In genomic region chr2:218569038-218569431, GRCh38 we compare ENCODE assay signal across 8 cellular contexts.
DNase-seq lines count a peak whose midpoint lies in the region; ATAC-seq and TF ChIP-seq lines count a peak whose summit lies in the region.

No MANE protein-coding gene starts in this region.

- in situ Hi-C loops in GM13977 (cut with MboI; ENCODE audit: low pct_unique_long_range_greater_than_20kb, low sequenced_read_pairs, unreplicated experiment), result no loop called here

- H3K4me1 ChIP-seq in muscle layer of duodenum (ENCODE audit: control insufficient read depth in 1 of 2, insufficient read depth in 2 of 2, low read length in 2 of 2), result peaks cover 22 to 36% of the 10 kb centered on the region in 2 donors

- no peak for TF ChIP-seq CTCF in GM13977 (IDR thresholded peaks at IDR 0.05; ENCODE audit: extremely low read depth, insufficient read depth, missing control alignments)
- no peak for TF ChIP-seq CTCF in epithelial cell of esophagus (IDR thresholded peaks at IDR 0.05; ENCODE audit: insufficient read depth, low read depth, low read length, missing control alignments)

- peak; percentile 65 for DNase-seq in GM13977 (ENCODE audit: low spot score)
- DNase-seq in NCI-H2171 (lab: John Stamatoyannopoulos, UW), result peak; percentile 25
- DNase-seq in activated CD8-positive, alpha-beta memory T cell treated with anti-CD3 and anti-CD28 coated beads, Interleukin-2, amount 50 U/mL, for 1 hour (ENCODE audit: extremely low read depth), result peak; percentile 42
- DNase-seq in epithelial cell of esophagus (ENCODE audit: low read depth), result peak; percentile 62
- peak; percentile 36 to 56 for DNase-seq in stimulated activated CD8-positive, alpha-beta memory T cell treated with anti-CD3 and anti-CD28 coated beads, Interleukin-7, amount 100 ng/mL, for 48 hours (ENCODE audit: extremely low read depth in 1 of 2, low read depth in 1 of 2)
- no peak for DNase-seq in DMS153 (lab: John Stamatoyannopoulos, UW)

- H3K4me3 ChIP-seq in epithelial cell of esophagus (ENCODE audit: low read length), result peak overlapping the region; percentile 79
- H3K4me3 ChIP-seq in muscle layer of duodenum (ENCODE audit: low read depth in 1 of 2, low read length in 2 of 2), result peak overlapping the region; percentile 74 to 85

- peak; percentile 19 for ATAC-seq in HG02571 (IDR thresholded peaks at IDR 0.05; ENCODE audit: unreplicated experiment)

- peak overlapping the region; percentile 95 for H3K27ac ChIP-seq in muscle layer of duodenum (ENCODE audit: low read length)

- H3K9me3 ChIP-seq in muscle layer of duodenum (ENCODE audit: control insufficient read depth in 1 of 2, low read length in 2 of 2), result no peaks in the 10 kb centered on the region

- H3K27me3 ChIP-seq in muscle layer of duodenum (ENCODE audit: low read depth, low read length), result no peaks in the 10 kb centered on the region

- peaks cover 0 to 20% of the 10 kb centered on the region in 2 donors for H3K36me3 ChIP-seq in muscle layer of duodenum (ENCODE audit: control insufficient read depth in 1 of 2, insufficient read depth in 2 of 2, low read length in 2 of 2)
